ENCODE assay signal across 1 cellular context in genomic region chr13:111584101-111584500, GRCh38.
TF ChIP-seq lines count a peak whose summit lies in the region.

No MANE protein-coding gene starts in this region.

TF ChIP-seq in K562, 482 proteins besides CTCF, POLR2A, EP300 and RAD21 (continued from another document and continues in another):
- TF ChIP-seq SRSF1 (IDR thresholded peaks at IDR 0.05; ENCODE audit: low read depth, low read length) (no peak), RBM22 (IDR thresholded peaks at IDR 0.05; ENCODE audit: low read depth, low read length, poor library complexity, severe bottlenecking) (no peak), CEBPZ (IDR thresholded peaks at IDR 0.05; ENCODE audit: borderline replicate concordance, low read depth, low read length) (no peak), ZNF830 (CRISPR knock-in tag; IDR thresholded peaks at IDR 0.05) (no peak), MTF1 (CRISPR knock-in tag; IDR thresholded peaks at IDR 0.05; ENCODE audit: borderline replicate concordance) (no peak), ZNF551 (CRISPR knock-in tag; IDR thresholded peaks at IDR 0.05) (no peak), ZNF644 (tag; IDR thresholded peaks at IDR 0.05; ENCODE audit: low read depth) (no peak), RUNX1 (IDR thresholded peaks at IDR 0.05; ENCODE audit: low read depth) (no peak), HMGN3 (IDR thresholded peaks at IDR 0.05; ENCODE audit: borderline replicate concordance, extremely low read depth, insufficient read length, low read depth, low read length) (no peak), SP2 (IDR thresholded peaks at IDR 0.05; ENCODE audit: extremely low read depth, low read depth, low read length, poor library complexity, severe bottlenecking) (no peak), ZNF431 (CRISPR knock-in tag; IDR thresholded peaks at IDR 0.05) (no peak), NR2C2 (CRISPR knock-in tag; IDR thresholded peaks at IDR 0.05) (no peak), NR2C2 (tag; IDR thresholded peaks at IDR 0.05) (no peak), CHD2 (IDR thresholded peaks at IDR 0.05; ENCODE audit: low read depth, low read length) (peak; percentile 79), POLR2AphosphoS5 (IDR thresholded peaks at IDR 0.05; ENCODE audit: control insufficient read depth, insufficient read depth, low read depth, low read length) (no peak), NCOR1 (IDR thresholded peaks at IDR 0.05) (no peak), CAMTA2 (CRISPR knock-in tag; conservative IDR thresholded peaks at IDR 0.05) (no peak), FOSL1 (tag; conservative IDR thresholded peaks at IDR 0.05) (0 out of 2 replicates have a peak, but pooled peaks have one; percentile 29), NCOA6 (IDR thresholded peaks at IDR 0.05) (no peak), YBX1 (IDR thresholded peaks at IDR 0.05) (no peak), ZNF316 (IDR thresholded peaks at IDR 0.05) (no peak), PRPF4 (IDR thresholded peaks at IDR 0.05; ENCODE audit: insufficient read depth, low read depth, low read length, poor library complexity, severe bottlenecking) (no peak), ZNF79 (CRISPR knock-in tag; IDR thresholded peaks at IDR 0.05; ENCODE audit: low read depth) (no peak), TARDBP (IDR thresholded peaks at IDR 0.05) (no peak), EWSR1 (IDR thresholded peaks at IDR 0.05; ENCODE audit: borderline replicate concordance, low read depth, partially characterized antibody) (no peak), RFX5 (IDR thresholded peaks at IDR 0.05; ENCODE audit: low read depth, low read length) (no peak), YY1 (IDR thresholded peaks at IDR 0.05; ENCODE audit: borderline replicate concordance in 1 of 3, control insufficient read depth in 1 of 3, extremely low read depth in 1 of 3, insufficient read depth in 3 of 3, insufficient read length in 1 of 3, insufficient replicate concordance in 2 of 3, low read depth in 1 of 3, low read length in 2 of 3) (no peak), ZKSCAN1 (IDR thresholded peaks at IDR 0.05; ENCODE audit: low read depth, low read length) (no peak), ESRRA (IDR thresholded peaks at IDR 0.05; ENCODE audit: borderline replicate concordance, low read depth) (no peak), MEIS2 (IDR thresholded peaks at IDR 0.05; ENCODE audit: partially characterized antibody) (peak; percentile 93), GABPA (tag; conservative IDR thresholded peaks at IDR 0.05; ENCODE audit: low read depth) (no peak), RBM17 (IDR thresholded peaks at IDR 0.05; ENCODE audit: borderline replicate concordance, low read depth, low read length) (no peak), ZKSCAN3 (CRISPR knock-in tag; IDR thresholded peaks at IDR 0.05) (no peak), MLLT1 (IDR thresholded peaks at IDR 0.05) (no peak), HNRNPH1 (optimal IDR thresholded peaks at IDR 0.05; ENCODE audit: low read depth, low read length) (no peak), ZNF24 (IDR thresholded peaks at IDR 0.05) (no peak), MTA2 (IDR thresholded peaks at IDR 0.05; ENCODE audit: low read depth) (no peak), ZNF263 (CRISPR knock-in tag; IDR thresholded peaks at IDR 0.05; ENCODE audit: borderline replicate concordance) (no peak), ELF2 (CRISPR knock-in tag; IDR thresholded peaks at IDR 0.05) (no peak), NFRKB (IDR thresholded peaks at IDR 0.05; ENCODE audit: low read depth) (no peak)
- TF ChIP-seq, protein P1, sequence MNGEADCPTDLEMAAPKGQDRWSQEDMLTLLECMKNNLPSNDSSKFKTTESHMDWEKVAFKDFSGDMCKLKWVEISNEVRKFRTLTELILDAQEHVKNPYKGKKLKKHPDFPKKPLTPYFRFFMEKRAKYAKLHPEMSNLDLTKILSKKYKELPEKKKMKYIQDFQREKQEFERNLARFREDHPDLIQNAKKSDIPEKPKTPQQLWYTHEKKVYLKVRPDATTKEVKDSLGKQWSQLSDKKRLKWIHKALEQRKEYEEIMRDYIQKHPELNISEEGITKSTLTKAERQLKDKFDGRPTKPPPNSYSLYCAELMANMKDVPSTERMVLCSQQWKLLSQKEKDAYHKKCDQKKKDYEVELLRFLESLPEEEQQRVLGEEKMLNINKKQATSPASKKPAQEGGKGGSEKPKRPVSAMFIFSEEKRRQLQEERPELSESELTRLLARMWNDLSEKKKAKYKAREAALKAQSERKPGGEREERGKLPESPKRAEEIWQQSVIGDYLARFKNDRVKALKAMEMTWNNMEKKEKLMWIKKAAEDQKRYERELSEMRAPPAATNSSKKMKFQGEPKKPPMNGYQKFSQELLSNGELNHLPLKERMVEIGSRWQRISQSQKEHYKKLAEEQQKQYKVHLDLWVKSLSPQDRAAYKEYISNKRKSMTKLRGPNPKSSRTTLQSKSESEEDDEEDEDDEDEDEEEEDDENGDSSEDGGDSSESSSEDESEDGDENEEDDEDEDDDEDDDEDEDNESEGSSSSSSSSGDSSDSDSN (IDR thresholded peaks at IDR 0.05; ENCODE audit: borderline replicate concordance in 1 of 2, low read depth in 2 of 2, low read length in 2 of 2) = no peak
- TF ChIP-seq, protein P2, sequence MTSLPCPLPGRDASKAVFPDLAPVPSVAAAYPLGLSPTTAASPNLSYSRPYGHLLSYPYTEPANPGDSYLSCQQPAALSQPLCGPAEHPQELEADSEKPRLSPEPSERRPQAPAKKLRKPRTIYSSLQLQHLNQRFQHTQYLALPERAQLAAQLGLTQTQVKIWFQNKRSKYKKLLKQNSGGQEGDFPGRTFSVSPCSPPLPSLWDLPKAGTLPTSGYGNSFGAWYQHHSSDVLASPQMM (CRISPR knock-in tag; IDR thresholded peaks at IDR 0.05) = no peak
- TF ChIP-seq, protein P3, sequence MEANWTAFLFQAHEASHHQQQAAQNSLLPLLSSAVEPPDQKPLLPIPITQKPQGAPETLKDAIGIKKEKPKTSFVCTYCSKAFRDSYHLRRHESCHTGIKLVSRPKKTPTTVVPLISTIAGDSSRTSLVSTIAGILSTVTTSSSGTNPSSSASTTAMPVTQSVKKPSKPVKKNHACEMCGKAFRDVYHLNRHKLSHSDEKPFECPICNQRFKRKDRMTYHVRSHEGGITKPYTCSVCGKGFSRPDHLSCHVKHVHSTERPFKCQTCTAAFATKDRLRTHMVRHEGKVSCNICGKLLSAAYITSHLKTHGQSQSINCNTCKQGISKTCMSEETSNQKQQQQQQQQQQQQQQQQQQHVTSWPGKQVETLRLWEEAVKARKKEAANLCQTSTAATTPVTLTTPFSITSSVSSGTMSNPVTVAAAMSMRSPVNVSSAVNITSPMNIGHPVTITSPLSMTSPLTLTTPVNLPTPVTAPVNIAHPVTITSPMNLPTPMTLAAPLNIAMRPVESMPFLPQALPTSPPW (CRISPR knock-in tag; IDR thresholded peaks at IDR 0.05) = peak; percentile 30; the same call in 1 of the 2 replicates
- TF ChIP-seq, protein P4, sequence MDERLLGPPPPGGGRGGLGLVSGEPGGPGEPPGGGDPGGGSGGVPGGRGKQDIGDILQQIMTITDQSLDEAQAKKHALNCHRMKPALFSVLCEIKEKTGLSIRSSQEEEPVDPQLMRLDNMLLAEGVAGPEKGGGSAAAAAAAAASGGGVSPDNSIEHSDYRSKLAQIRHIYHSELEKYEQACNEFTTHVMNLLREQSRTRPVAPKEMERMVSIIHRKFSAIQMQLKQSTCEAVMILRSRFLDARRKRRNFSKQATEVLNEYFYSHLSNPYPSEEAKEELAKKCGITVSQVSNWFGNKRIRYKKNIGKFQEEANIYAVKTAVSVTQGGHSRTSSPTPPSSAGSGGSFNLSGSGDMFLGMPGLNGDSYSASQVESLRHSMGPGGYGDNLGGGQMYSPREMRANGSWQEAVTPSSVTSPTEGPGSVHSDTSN (CRISPR knock-in tag; IDR thresholded peaks at IDR 0.05; ENCODE audit: low read depth) = peak; percentile 59
- TF ChIP-seq, protein P4 (tag; conservative IDR thresholded peaks at IDR 0.05; ENCODE audit: low read depth) = peak; percentile 94
